Comparison of ENCODE assay signal across 13 cellular contexts in the genomic region with DNA sequence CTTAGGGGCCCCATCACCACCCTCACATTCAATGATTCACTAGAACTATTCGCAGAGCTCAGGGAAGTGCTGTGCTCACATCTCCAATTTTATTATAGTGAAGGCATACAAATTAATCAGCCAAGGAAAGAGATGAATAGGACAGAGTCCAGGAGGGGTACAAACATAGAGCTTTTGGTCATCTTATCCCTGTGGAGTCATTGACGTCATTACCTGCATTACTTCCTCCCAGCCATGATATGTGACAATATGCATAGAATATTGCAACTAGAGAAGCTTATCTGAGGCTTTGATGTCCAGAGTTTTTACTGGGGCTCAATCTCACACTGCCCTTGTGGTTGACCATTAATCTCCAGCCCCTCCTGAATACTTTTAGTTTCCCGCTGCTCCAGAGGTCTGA. TPM values are rescaled to one million over a fixed set of nuclear protein-coding genes. Genes with fewer than 3 reads are reported as not detected.
DNase-seq lines count a peak whose midpoint lies in the region; ATAC-seq and TF ChIP-seq lines count a peak whose summit lies in the region.
"Had no signal": no experiment of that assay in that cellular context is flagged by ENCODE, and none has a peak within 500 bp of the region (broad histone marks: within the 10 kb centered on the region; RNA-seq: fewer than 3 reads in every experiment).

No MANE protein-coding gene starts in this region.

- CTCF ChIA-PET in Calu3 (lab: Charles Lee) = interaction anchor here (1.0 kb wide), 1 partner anchor 8 kb away, joined by 3 read pairs; no protein-coding TSS in a partner anchor
- CTCF ChIA-PET in naive thymus-derived CD4-positive, alpha-beta T cell (lab: Charles Lee) = interaction anchor here (1.0 to 1.2 kb wide), 2 partner anchors 12 to 16 kb away, joined by 3 read pairs; no protein-coding TSS in a partner anchor
- CTCF ChIA-PET in A673 (lab: Charles Lee) = no interaction called here

- H3K36me3 ChIP-seq in naive thymus-derived CD4-positive, alpha-beta T cell (ENCODE audit: control insufficient read depth in 2 of 3, insufficient read depth in 3 of 3, low read length in 3 of 3) = peaks cover 0 to 6% (median 0%) of the 10 kb centered on the region in 3 experiments
- H3K36me3 ChIP-seq in A673 (ENCODE audit: insufficient read depth, low read length, poor library complexity, severe bottlenecking) = no peaks in the 10 kb centered on the region
- H3K36me3 ChIP-seq: uterus had no signal

- H3K4me1 ChIP-seq in naive thymus-derived CD4-positive, alpha-beta T cell (ENCODE audit: control insufficient read depth in 2 of 2, insufficient read depth in 2 of 2, low read length in 2 of 2) = peaks cover 4 to 13% of the 10 kb centered on the region in 2 donors
- H3K4me1 ChIP-seq in A673 (ENCODE audit: insufficient read depth, low read length, poor library complexity, severe bottlenecking) = no peaks in the 10 kb centered on the region
- H3K4me1 ChIP-seq: uterus had no signal

- H3K27ac Mint-ChIP-seq in T-helper 2 cell treated with Interferon-gamma antibody and Interleukin-4, amounts not matched to agents 5 μg/mL and 100 μg/mL, for 36 hours = peak overlapping the region; percentile 27
- peak overlapping the region; percentile 30 for H3K27ac Mint-ChIP-seq in Calu3 (ENCODE audit: unreplicated experiment)
- peak overlapping the region; percentile 33 for H3K27ac Mint-ChIP-seq in activated T-helper 1 cell treated with anti-CD3 and anti-CD28 coated beads, Interleukin-12 subunit alpha, Interleukin-12 subunit beta, Interleukin-2, Interleukin-4 antibody, amounts not matched to agents 30 ng/mL and 10 ng/mL and 1 ng/mL, durations not matched to agents 14 hours and 24 hours and 36 hours
- H3K27ac Mint-ChIP-seq in naive thymus-derived CD4-positive, alpha-beta T cell = peak overlapping the region in 8 of 9 donors; percentile 10 to 72 (median 44)

- peaks cover 29% of the 10 kb centered on the region for H3K4me1 Mint-ChIP-seq in T-helper 2 cell treated with Interferon-gamma antibody and Interleukin-4, amounts not matched to agents 5 μg/mL and 100 μg/mL, for 36 hours (ENCODE audit: low read depth)
- peaks cover 17% of the 10 kb centered on the region for H3K4me1 Mint-ChIP-seq in Calu3 (ENCODE audit: low read depth, unreplicated experiment)
- H3K4me1 Mint-ChIP-seq in activated T-helper 1 cell treated with anti-CD3 and anti-CD28 coated beads, Interleukin-12 subunit alpha, Interleukin-12 subunit beta, Interleukin-2, Interleukin-4 antibody, amounts not matched to agents 30 ng/mL and 10 ng/mL and 1 ng/mL, durations not matched to agents 14 hours and 24 hours and 36 hours (ENCODE audit: low read depth) = peaks cover 33% of the 10 kb centered on the region
- peaks cover 24 to 43% (median 33%) of the 10 kb centered on the region in 7 donors for H3K4me1 Mint-ChIP-seq in naive thymus-derived CD4-positive, alpha-beta T cell

- BruUV-seq in Calu3 (replicated peaks; lab: Mats Ljungman, UMichigan) = no TSS peak
- no TSS peak for BruUV-seq in A673 (replicated peaks; lab: Mats Ljungman, UMichigan)

- peak overlapping the region; percentile 61 for H3K4me3 Mint-ChIP-seq in T-helper 2 cell treated with Interferon-gamma antibody and Interleukin-4, amounts not matched to agents 5 μg/mL and 100 μg/mL, for 36 hours
- peak overlapping the region; percentile 96 for H3K4me3 Mint-ChIP-seq in Calu3 (ENCODE audit: low read depth, unreplicated experiment)
- H3K4me3 Mint-ChIP-seq in activated T-helper 1 cell treated with anti-CD3 and anti-CD28 coated beads, Interleukin-12 subunit alpha, Interleukin-12 subunit beta, Interleukin-2, Interleukin-4 antibody, amounts not matched to agents 30 ng/mL and 10 ng/mL and 1 ng/mL, durations not matched to agents 14 hours and 24 hours and 36 hours = peak overlapping the region; percentile 100
- H3K4me3 Mint-ChIP-seq in naive thymus-derived CD4-positive, alpha-beta T cell = peak overlapping the region; percentile 56 to 100 (median 90)

- peaks cover 23% of the 10 kb centered on the region for H3K27me3 Mint-ChIP-seq in T-helper 2 cell treated with Interferon-gamma antibody and Interleukin-4, amounts not matched to agents 5 μg/mL and 100 μg/mL, for 36 hours (ENCODE audit: low read depth)
- H3K27me3 Mint-ChIP-seq in Calu3 (ENCODE audit: unreplicated experiment) = no peaks in the 10 kb centered on the region
- peaks cover 18% of the 10 kb centered on the region for H3K27me3 Mint-ChIP-seq in activated T-helper 1 cell treated with anti-CD3 and anti-CD28 coated beads, Interleukin-12 subunit alpha, Interleukin-12 subunit beta, Interleukin-2, Interleukin-4 antibody, amounts not matched to agents 30 ng/mL and 10 ng/mL and 1 ng/mL, durations not matched to agents 14 hours and 24 hours and 36 hours (ENCODE audit: insufficient read depth)
- peaks cover 0 to 25% (median 0%) of the 10 kb centered on the region in 5 donors for H3K27me3 Mint-ChIP-seq in naive thymus-derived CD4-positive, alpha-beta T cell

- POLR2A ChIA-PET in naive thymus-derived CD4-positive, alpha-beta T cell (lab: Charles Lee) = interaction anchor here (1.1 kb wide), 1 partner anchor 187 kb away, joined by 3 read pairs; no protein-coding TSS in a partner anchor
- POLR2A ChIA-PET in A673 (lab: Charles Lee; ENCODE audit: low non-redundant PET) = no interaction called here

- DNase-seq in T-helper 2 cell treated with Interferon-gamma antibody and Interleukin-4, amounts not matched to agents 5 μg/mL and 100 μg/mL, for 36 hours (ENCODE audit: low spot score) = no peak
- no peak for DNase-seq in T-helper 2 cell
- no peak for DNase-seq in Calu3
- no peak for DNase-seq in activated T-helper 1 cell treated with anti-CD3 and anti-CD28 coated beads, Interleukin-12 subunit alpha, Interleukin-12 subunit beta, Interleukin-2, Interleukin-4 antibody, amounts not matched to agents 30 ng/mL and 10 ng/mL and 1 ng/mL, durations not matched to agents 14 hours and 24 hours and 36 hours (ENCODE audit: low spot score)
- no peak for DNase-seq in naive thymus-derived CD4-positive, alpha-beta T cell
- DNase-seq in A673 (ENCODE audit: low spot score) = no peak
- DNase-seq in islet precursor cell = no peak
- no peak for DNase-seq in NCI-H1930 (lab: John Stamatoyannopoulos, UW)
- DNase-seq: anterior cingulate cortex, NCI-H1092, NCI-H774, uterus had no signal

- TF ChIP-seq CTCF in Calu3 (IDR thresholded peaks at IDR 0.05; ENCODE audit: unreplicated experiment) = no peak
- no peak for TF ChIP-seq CTCF in A673 (conservative IDR thresholded peaks at IDR 0.05; ENCODE audit: low read depth, low read length)

- no peak overlapping the region for H3K4me3 ChIP-seq in naive thymus-derived CD4-positive, alpha-beta T cell (ENCODE audit: low read length)
- no peak overlapping the region for H3K4me3 ChIP-seq in A673 (ENCODE audit: low read depth, low read length, poor library complexity, severe bottlenecking)
- H3K4me3 ChIP-seq: uterus had no signal

- intact Hi-C loops in Calu3 (cut with micrococcal nuclease; ENCODE audit: unreplicated experiment) (no loop called here), A673 (cut with micrococcal nuclease; ENCODE audit: unreplicated experiment) (no loop called here)
- intact Hi-C loops in activated T-helper 1 cell treated with anti-CD3 and anti-CD28 coated beads, Interleukin-12 subunit alpha, Interleukin-12 subunit beta, Interleukin-2, Interleukin-4 antibody, amounts not matched to agents 30 ng/mL and 10 ng/mL and 1 ng/mL, durations not matched to agents 14 hours and 24 hours and 36 hours (cut with micrococcal nuclease) = loop anchor here (10.0 kb wide), 3 partner anchors 269 to 799 kb away; a partner anchor contains a TSS
- intact Hi-C loops in naive thymus-derived CD4-positive, alpha-beta T cell (cut with micrococcal nuclease) = loop anchor here in 1 of 2 donors (10.0 kb wide), 1 partner anchor 289 kb away; a partner anchor contains a TSS

- no peaks in the 10 kb centered on the region for H3K9me3 ChIP-seq in naive thymus-derived CD4-positive, alpha-beta T cell (ENCODE audit: control insufficient read depth in 2 of 3, low read length in 3 of 3)
- no peaks in the 10 kb centered on the region for H3K9me3 ChIP-seq in A673 (ENCODE audit: low read depth, low read length, poor library complexity, severe bottlenecking)
- H3K9me3 ChIP-seq: uterus had no signal

- H3K9me3 Mint-ChIP-seq in T-helper 2 cell treated with Interferon-gamma antibody and Interleukin-4, amounts not matched to agents 5 μg/mL and 100 μg/mL, for 36 hours = no peaks in the 10 kb centered on the region
- H3K9me3 Mint-ChIP-seq in Calu3 (ENCODE audit: low read depth, unreplicated experiment) = no peaks in the 10 kb centered on the region
- no peaks in the 10 kb centered on the region for H3K9me3 Mint-ChIP-seq in activated T-helper 1 cell treated with anti-CD3 and anti-CD28 coated beads, Interleukin-12 subunit alpha, Interleukin-12 subunit beta, Interleukin-2, Interleukin-4 antibody, amounts not matched to agents 30 ng/mL and 10 ng/mL and 1 ng/mL, durations not matched to agents 14 hours and 24 hours and 36 hours
- no peaks in the 10 kb centered on the region for H3K9me3 Mint-ChIP-seq in naive thymus-derived CD4-positive, alpha-beta T cell

- H3K36me3 Mint-ChIP-seq in T-helper 2 cell treated with Interferon-gamma antibody and Interleukin-4, amounts not matched to agents 5 μg/mL and 100 μg/mL, for 36 hours (ENCODE audit: low read depth) = peaks cover 5% of the 10 kb centered on the region
- H3K36me3 Mint-ChIP-seq in Calu3 (ENCODE audit: insufficient read depth, unreplicated experiment) = peaks cover 25% of the 10 kb centered on the region
- peaks cover 5% of the 10 kb centered on the region for H3K36me3 Mint-ChIP-seq in activated T-helper 1 cell treated with anti-CD3 and anti-CD28 coated beads, Interleukin-12 subunit alpha, Interleukin-12 subunit beta, Interleukin-2, Interleukin-4 antibody, amounts not matched to agents 30 ng/mL and 10 ng/mL and 1 ng/mL, durations not matched to agents 14 hours and 24 hours and 36 hours (ENCODE audit: low read depth)
- peaks cover 0 to under 1% (median 0%) of the 10 kb centered on the region in 5 donors for H3K36me3 Mint-ChIP-seq in naive thymus-derived CD4-positive, alpha-beta T cell

- no peaks in the 10 kb centered on the region for H3K27me3 ChIP-seq in naive thymus-derived CD4-positive, alpha-beta T cell (ENCODE audit: control insufficient read depth in 2 of 2, insufficient read depth in 2 of 2, low read length in 2 of 2)
- H3K27me3 ChIP-seq in A673 (replicated peaks; ENCODE audit: insufficient read depth, low read depth, low read length, poor library complexity) = no peaks in the 10 kb centered on the region
- H3K27me3 ChIP-seq: uterus had no signal

- ATAC-seq in naive thymus-derived CD4-positive, alpha-beta T cell = no peak

- H3K27ac ChIP-seq in naive thymus-derived CD4-positive, alpha-beta T cell (ENCODE audit: low read depth, low read length) = no peak overlapping the region
- H3K27ac ChIP-seq in A673 (ENCODE audit: low read depth, low read length, poor library complexity, severe bottlenecking) = no peak overlapping the region
- H3K27ac ChIP-seq: C4-2B, uterus had no signal

RNA-seq across cellular contexts. Expression of a gene that starts 1.5 kb away (rescaled TPM):
- 5.5 and 8.1 TPM in 2 replicates for total RNA-seq in Calu3 (2022)
- 0.88 and 1.2 TPM in 2 replicates for total RNA-seq in activated T-helper 1 cell treated with anti-CD3 and anti-CD28 coated beads, Interleukin-12 subunit alpha, Interleukin-12 subunit beta, Interleukin-2, Interleukin-4 antibody, amounts not matched to agents 30 ng/mL and 10 ng/mL and 1 ng/mL, durations not matched to agents 14 hours and 24 hours and 36 hours
- 1 to 10 TPM in 2 of 5 experiments, under 1 TPM in 3; 0.22 to 1.9 (median 0.84) TPM for total RNA-seq in naive thymus-derived CD4-positive, alpha-beta T cell
- polyA plus RNA-seq in naive thymus-derived CD4-positive, alpha-beta T cell = 1 to 10 TPM in 1 of 2 donors, not detected in 1; 2.4 TPM
- 1.7 and 2.5 TPM in 2 replicates for total RNA-seq in A673 (2021)

RNA-seq across cellular contexts. Expression of a gene that starts 1.6 kb away (rescaled TPM):
- total RNA-seq in Calu3 (2022) (68.1 and 73.6 TPM in 2 replicates), A673 (2021) (54.8 and 55.1 TPM in 2 replicates)
- total RNA-seq in activated T-helper 1 cell treated with anti-CD3 and anti-CD28 coated beads, Interleukin-12 subunit alpha, Interleukin-12 subunit beta, Interleukin-2, Interleukin-4 antibody, amounts not matched to agents 30 ng/mL and 10 ng/mL and 1 ng/mL, durations not matched to agents 14 hours and 24 hours and 36 hours = 41.7 and 44.0 TPM in 2 replicates
- total RNA-seq in naive thymus-derived CD4-positive, alpha-beta T cell = 10 to 100 TPM; 19.5 to 44.9 (median 22.3) TPM
- polyA plus RNA-seq in naive thymus-derived CD4-positive, alpha-beta T cell = 10 to 100 TPM; 45.1 to 47.8 TPM
